In genomic region chr6:139752086-139752485, GRCh38 we compare ENCODE assay signal across 19 cellular contexts.
"Had no signal": no experiment of that assay in that cellular context is flagged by ENCODE, and none has a peak within 500 bp of the region (broad histone marks: within the 10 kb centered on the region; RNA-seq: fewer than 3 reads in every experiment).

No MANE protein-coding gene starts in this region.

- DNase-seq: activated CD4-positive, CD25-positive, alpha-beta regulatory T cell treated with anti-CD3 and anti-CD28 coated beads, Interleukin-2, amount 50 U/mL, for 72 hours; activated naive CD4-positive, alpha-beta T cell treated with anti-CD3 and anti-CD28 coated beads, Interleukin-2, amount 10 ng/mL, durations not matched to agents 7 days and 5 days; activated T-cell treated with anti-CD3 and anti-CD28 coated beads, Interleukin-2, amount 50 U/mL, for 1 hour; dorsolateral prefrontal cortex; erythroblast; naive thymus-derived CD8-positive, alpha-beta T cell; posterior cingulate gyrus; retina; stimulated activated CD4-positive, alpha-beta T cell treated with anti-CD3 and anti-CD28 coated beads, Interleukin-4, amount 100 ng/mL, for 1 hour; stimulated activated naive CD4-positive, alpha-beta T cell; substantia nigra; T-cell; T1000; transverse colon had no signal

- H3K4me3 Mint-ChIP-seq: activated naive CD4-positive, alpha-beta T cell treated with anti-CD3 and anti-CD28 coated beads, Interleukin-2, amount 10 ng/mL, durations not matched to agents 7 days and 5 days; naive thymus-derived CD8-positive, alpha-beta T cell; T-cell had no signal

- H3K36me3 Mint-ChIP-seq: activated naive CD4-positive, alpha-beta T cell treated with anti-CD3 and anti-CD28 coated beads, Interleukin-2, amount 10 ng/mL, durations not matched to agents 7 days and 5 days; naive thymus-derived CD8-positive, alpha-beta T cell; T-cell had no signal

- H3K36me3 ChIP-seq: cardiac muscle cell, neutrophil, transverse colon had no signal

- H3K4me1 Mint-ChIP-seq: activated naive CD4-positive, alpha-beta T cell treated with anti-CD3 and anti-CD28 coated beads, Interleukin-2, amount 10 ng/mL, durations not matched to agents 7 days and 5 days; naive thymus-derived CD8-positive, alpha-beta T cell; T-cell had no signal

- H3K27ac ChIP-seq: dorsolateral prefrontal cortex, neutrophil, transverse colon had no signal

- H3K9me3 Mint-ChIP-seq: activated naive CD4-positive, alpha-beta T cell treated with anti-CD3 and anti-CD28 coated beads, Interleukin-2, amount 10 ng/mL, durations not matched to agents 7 days and 5 days; activated T-helper 2 cell treated with anti-CD3 and anti-CD28 coated beads, Interferon-gamma antibody, Interleukin-2, Interleukin-4, amounts not matched to agents 10 μg/mL and 5 μg/mL and 100 μg/mL, durations not matched to agents 14 hours and 24 hours and 36 hours; naive thymus-derived CD8-positive, alpha-beta T cell; T-cell had no signal

- H3K4me3 ChIP-seq: cardiac muscle cell, dorsolateral prefrontal cortex, transverse colon had no signal

- H3K27me3 ChIP-seq: cardiac muscle cell, dorsolateral prefrontal cortex, neutrophil, transverse colon had no signal

- ATAC-seq: left lobe of liver; naive thymus-derived CD8-positive, alpha-beta T cell; T-cell had no signal

- H3K9me3 ChIP-seq: neutrophil, transverse colon had no signal

- H3K27ac Mint-ChIP-seq: activated naive CD4-positive, alpha-beta T cell treated with anti-CD3 and anti-CD28 coated beads, Interleukin-2, amount 10 ng/mL, durations not matched to agents 7 days and 5 days; activated T-helper 2 cell treated with anti-CD3 and anti-CD28 coated beads, Interferon-gamma antibody, Interleukin-2, Interleukin-4, amounts not matched to agents 10 μg/mL and 5 μg/mL and 100 μg/mL, durations not matched to agents 14 hours and 24 hours and 36 hours; naive thymus-derived CD8-positive, alpha-beta T cell; T-cell had no signal

- FAIRE-seq: islet of Langerhans had no signal

- H3K27me3 Mint-ChIP-seq: activated naive CD4-positive, alpha-beta T cell treated with anti-CD3 and anti-CD28 coated beads, Interleukin-2, amount 10 ng/mL, durations not matched to agents 7 days and 5 days; T-cell had no signal
